In genomic region chr10:43073721-43074120, GRCh38 we compare ENCODE assay signal across 21 cellular contexts. TPM values are rescaled to one million over a fixed set of nuclear protein-coding genes. Genes with fewer than 3 reads are reported as not detected.
"Had no signal": no experiment of that assay in that cellular context is flagged by ENCODE, and none has a peak within 500 bp of the region (broad histone marks: within the 10 kb centered on the region; RNA-seq: fewer than 3 reads in every experiment).

No MANE protein-coding gene starts in this region.

- H3K36me3 Mint-ChIP-seq: mesothelial cell of epicardium; naive thymus-derived CD4-positive, alpha-beta T cell; natural killer cell treated with Interleukin-12 subunit alpha and Interleukin-12 subunit beta and Interleukin-15 and Interleukin-18, amount 100 ng/mL, for 72 hours; stimulated activated memory B cell treated with anti-CD40 and anti-IgM and Interleukin-4, amounts not matched to agents 10 μg/mL and 1 μg/mL and 100 μg/mL, for 72 hours; type B pancreatic cell had no signal

- H3K9me3 Mint-ChIP-seq: mesothelial cell of epicardium; naive thymus-derived CD4-positive, alpha-beta T cell; natural killer cell treated with Interleukin-12 subunit alpha and Interleukin-12 subunit beta and Interleukin-15 and Interleukin-18, amount 100 ng/mL, for 72 hours; stimulated activated memory B cell treated with anti-CD40 and anti-IgM and Interleukin-4, amounts not matched to agents 10 μg/mL and 1 μg/mL and 100 μg/mL, for 72 hours; stimulated activated naive CD8-positive, alpha-beta T cell treated with anti-CD3 and anti-CD28 coated beads, Interleukin-15, amount 100 ng/mL, for 72 hours; type B pancreatic cell had no signal

- H3K4me1 ChIP-seq: parathyroid adenoma had no signal

- H3K9me3 ChIP-seq: heart right ventricle, right atrium auricular region, tibial nerve, vagina had no signal

- H3K79me2 ChIP-seq: hepatocyte, parathyroid adenoma had no signal

- H3K4me2 ChIP-seq: hepatocyte had no signal

- ATAC-seq: heart right ventricle; naive thymus-derived CD4-positive, alpha-beta T cell; natural killer cell treated with Interleukin-12 subunit alpha and Interleukin-12 subunit beta and Interleukin-15 and Interleukin-18, amount 100 ng/mL, for 72 hours; sciatic nerve; stimulated activated memory B cell treated with anti-CD40 and anti-IgM and Interleukin-4, amounts not matched to agents 10 μg/mL and 1 μg/mL and 100 μg/mL, for 72 hours; stimulated activated naive CD8-positive, alpha-beta T cell treated with anti-CD3 and anti-CD28 coated beads, Interleukin-15, amount 100 ng/mL, for 72 hours had no signal

- H3K9ac ChIP-seq: parathyroid adenoma had no signal

- H3K27ac Mint-ChIP-seq: mesothelial cell of epicardium; naive thymus-derived CD4-positive, alpha-beta T cell; natural killer cell treated with Interleukin-12 subunit alpha and Interleukin-12 subunit beta and Interleukin-15 and Interleukin-18, amount 100 ng/mL, for 72 hours; stimulated activated memory B cell treated with anti-CD40 and anti-IgM and Interleukin-4, amounts not matched to agents 10 μg/mL and 1 μg/mL and 100 μg/mL, for 72 hours; stimulated activated naive CD8-positive, alpha-beta T cell treated with anti-CD3 and anti-CD28 coated beads, Interleukin-15, amount 100 ng/mL, for 72 hours; type B pancreatic cell had no signal

- H3K4me3 Mint-ChIP-seq: mesothelial cell of epicardium; natural killer cell treated with Interleukin-12 subunit alpha and Interleukin-12 subunit beta and Interleukin-15 and Interleukin-18, amount 100 ng/mL, for 72 hours; stimulated activated memory B cell treated with anti-CD40 and anti-IgM and Interleukin-4, amounts not matched to agents 10 μg/mL and 1 μg/mL and 100 μg/mL, for 72 hours; stimulated activated naive CD8-positive, alpha-beta T cell treated with anti-CD3 and anti-CD28 coated beads, Interleukin-15, amount 100 ng/mL, for 72 hours; type B pancreatic cell had no signal

- H3K27ac ChIP-seq: heart right ventricle, hepatocyte, parathyroid adenoma, right atrium auricular region, skin epidermis, tibial nerve, vagina had no signal

- H2AFZ ChIP-seq: hepatocyte, parathyroid adenoma had no signal

- H3K27me3 ChIP-seq: vagina had no signal

- H3K4me3 ChIP-seq: heart right ventricle, hepatocyte, lung, right atrium auricular region, skin epidermis, tibial nerve, vagina had no signal

- DNase-seq: heart right ventricle; islet precursor cell; mesendoderm; naive thymus-derived CD4-positive, alpha-beta T cell; nucleus accumbens; stimulated activated CD4-positive, alpha-beta T cell treated with anti-CD3 and anti-CD28 coated beads, Interleukin-4, amount 100 ng/mL, for 24 hours; stimulated activated naive CD4-positive, alpha-beta T cell treated with Interleukin-2 at 50 U/mL for 16 hours; stimulated activated naive CD8-positive, alpha-beta T cell treated with anti-CD3 and anti-CD28 coated beads, Interleukin-15, amount 100 ng/mL, for 72 hours; substantia nigra had no signal

- H3K36me3 ChIP-seq: heart right ventricle, right atrium auricular region, tibial nerve, vagina had no signal

RNA-seq across cellular contexts. Expression of gene RET, which starts 3.1 kb away (rescaled TPM):
- total RNA-seq: natural killer cell treated with Interleukin-12 subunit alpha and Interleukin-12 subunit beta and Interleukin-15 and Interleukin-18, amount 100 ng/mL, for 72 hours had no signal
- polyA plus RNA-seq: hepatocyte; naive thymus-derived CD4-positive, alpha-beta T cell had no signal
